8 cellular contexts compared by ENCODE assay signal in genomic region chr4:118076958-118077766, GRCh38. TPM values are rescaled to one million over a fixed set of nuclear protein-coding genes. Genes with fewer than 3 reads are reported as not detected.
A peak's percentile ranks its signal among the peaks of the same experiment; 100 is the strongest.
DNase-seq lines count a peak whose midpoint lies in the region; ATAC-seq and TF ChIP-seq lines count a peak whose summit lies in the region.

No MANE protein-coding gene starts in this region.

- H3K79me2 ChIP-seq in mesendoderm (ENCODE audit: control insufficient read depth, insufficient read depth, low read length) = no peaks in the 10 kb centered on the region

- H3K27ac Mint-ChIP-seq in WTC11 (no peak overlapping the region), immature natural killer cell (no peak overlapping the region)

- H3K23ac ChIP-seq in mesendoderm (ENCODE audit: low read length) = no peak overlapping the region

- H4K8ac ChIP-seq in mesendoderm (ENCODE audit: low read depth, low read length) = no peak overlapping the region

- H3K27me3 Mint-ChIP-seq in WTC11 (ENCODE audit: low read depth) = peaks cover 9% of the 10 kb centered on the region; the same call in 1 of the 2 replicates
- peaks cover 0 to 4% (median 1%) of the 10 kb centered on the region in 3 donors for H3K27me3 Mint-ChIP-seq in immature natural killer cell (ENCODE audit: low read depth in 3 of 3)

- H2BK15ac ChIP-seq in mesendoderm (replicated peaks; ENCODE audit: low read depth) = no peak overlapping the region

- H3K4me3 ChIP-seq in HL-60 (replicated peaks; ENCODE audit: insufficient read depth, low read length) (no peak overlapping the region), mesendoderm (ENCODE audit: low read length) (no peak overlapping the region)

- H3K27me3 ChIP-seq in HL-60 (ENCODE audit: insufficient read depth, poor library complexity, severe bottlenecking) (peaks cover 4% of the 10 kb centered on the region), mesendoderm (ENCODE audit: insufficient read depth, low read length, poor library complexity) (no peaks in the 10 kb centered on the region)

- WGBS in mesendoderm (ENCODE audit: extremely low coverage, insufficient coverage, low lambda C conversion rate) = no CpG with 5 or more reads among the region's 8 CpGs

- POLR2A ChIA-PET in WTC11 (lab: Charles Lee) = no interaction called here

- no peaks in the 10 kb centered on the region for H3K36me3 Mint-ChIP-seq in WTC11
- H3K36me3 Mint-ChIP-seq in immature natural killer cell = no peaks in the 10 kb centered on the region

- H3K27ac ChIP-seq in HL-60 (replicated peaks) = no peak overlapping the region
- H3K27ac ChIP-seq in mesendoderm (ENCODE audit: low read depth, low read length) = no peak overlapping the region

- H3K9ac ChIP-seq in mesendoderm (ENCODE audit: low read length) = no peak overlapping the region

- H3K9me3 Mint-ChIP-seq in WTC11 (no peaks in the 10 kb centered on the region), immature natural killer cell (peaks cover 10 to 24% (median 14%) of the 10 kb centered on the region in 6 donors)

- ATAC-seq in GM19351 (IDR thresholded peaks at IDR 0.05; ENCODE audit: unreplicated experiment) = peak; percentile 97
- peak; percentile 95 for ATAC-seq in WTC11

- peak; percentile 39 for TF ChIP-seq CTCF in HL-60 (IDR thresholded peaks at IDR 0.05; ENCODE audit: insufficient read depth, low read length)
- peak; percentile 41; the same call in 1 of the 2 replicates for TF ChIP-seq CTCF in WTC11 (IDR thresholded peaks at IDR 0.05)

- no peak overlapping the region for H2BK120ac ChIP-seq in mesendoderm (ENCODE audit: low read depth, low read length)

- H3K56ac ChIP-seq in mesendoderm (ENCODE audit: low read length) = no peak overlapping the region

- H3K4ac ChIP-seq in mesendoderm (ENCODE audit: low read depth, low read length) = peak overlapping the region; percentile 6

- H4K5ac ChIP-seq in mesendoderm (ENCODE audit: low read length) = no peak overlapping the region

- H3K4me1 Mint-ChIP-seq in WTC11 = peaks cover 11% of the 10 kb centered on the region; the same call in 1 of the 2 replicates
- no peaks in the 10 kb centered on the region for H3K4me1 Mint-ChIP-seq in immature natural killer cell

- peak; percentile 17 for DNase-seq in DMS153 treated with DMSO at 0.1 percent for 48 hours (lab: John Stamatoyannopoulos, UW; ENCODE audit: unreplicated experiment)
- DNase-seq in DMS153 (lab: John Stamatoyannopoulos, UW) = no peak
- DNase-seq in HL-60 (ENCODE audit: low read depth in 1 of 2, low spot score in 1 of 2) = peak; percentile 5 to 53
- peak; percentile 57 for DNase-seq in WTC11 (ENCODE audit: low spot score)
- peak; percentile 76 for DNase-seq in mesendoderm
- DNase-seq in immature natural killer cell = no peak
- no peak for DNase-seq in activated gamma-delta T cell (lab: John Stamatoyannopoulos, UW)

- no peak overlapping the region for H3K4me3 Mint-ChIP-seq in WTC11
- no peak overlapping the region for H3K4me3 Mint-ChIP-seq in immature natural killer cell

- no peak overlapping the region for H3K18ac ChIP-seq in mesendoderm (ENCODE audit: low read length)

- H2AK5ac ChIP-seq in mesendoderm (ENCODE audit: low read length) = no peak overlapping the region

- H2BK5ac ChIP-seq in mesendoderm (ENCODE audit: low read length) = no peak overlapping the region

- no peaks in the 10 kb centered on the region for H3K79me1 ChIP-seq in mesendoderm (ENCODE audit: low read length)

- no peaks in the 10 kb centered on the region for H3K36me3 ChIP-seq in mesendoderm (ENCODE audit: control insufficient read depth, insufficient read depth, low read length)

- no peak overlapping the region for H3K4me2 ChIP-seq in mesendoderm (ENCODE audit: low read length)

- CTCF ChIA-PET in WTC11 (lab: Charles Lee) = no interaction called here

- H3K4me1 ChIP-seq in mesendoderm (ENCODE audit: control insufficient read depth, low read depth, low read length) = no peaks in the 10 kb centered on the region

TF ChIP-seq in WTC11, 78 proteins besides CTCF, POLR2A, EP300 and RAD21 (continues in another document):
- no peak for TF ChIP-seq RORB (CRISPR knock-in tag; IDR thresholded peaks at IDR 0.05)
- TF ChIP-seq, protein P1, sequence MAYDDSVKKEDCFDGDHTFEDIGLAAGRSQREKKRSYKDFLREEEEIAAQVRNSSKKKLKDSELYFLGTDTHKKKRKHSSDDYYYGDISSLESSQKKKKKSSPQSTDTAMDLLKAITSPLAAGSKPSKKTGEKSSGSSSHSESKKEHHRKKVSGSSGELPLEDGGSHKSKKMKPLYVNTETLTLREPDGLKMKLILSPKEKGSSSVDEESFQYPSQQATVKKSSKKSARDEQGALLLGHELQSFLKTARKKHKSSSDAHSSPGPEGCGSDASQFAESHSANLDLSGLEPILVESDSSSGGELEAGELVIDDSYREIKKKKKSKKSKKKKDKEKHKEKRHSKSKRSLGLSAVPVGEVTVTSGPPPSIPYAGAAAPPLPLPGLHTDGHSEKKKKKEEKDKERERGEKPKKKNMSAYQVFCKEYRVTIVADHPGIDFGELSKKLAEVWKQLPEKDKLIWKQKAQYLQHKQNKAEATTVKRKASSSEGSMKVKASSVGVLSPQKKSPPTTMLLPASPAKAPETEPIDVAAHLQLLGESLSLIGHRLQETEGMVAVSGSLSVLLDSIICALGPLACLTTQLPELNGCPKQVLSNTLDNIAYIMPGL (CRISPR knock-in tag; IDR thresholded peaks at IDR 0.05) = no peak
- no peak for TF ChIP-seq ZNF512 (CRISPR knock-in tag; IDR thresholded peaks at IDR 0.05; ENCODE audit: borderline replicate concordance)
- TF ChIP-seq ATF2 (CRISPR knock-in tag; IDR thresholded peaks at IDR 0.05; ENCODE audit: borderline replicate concordance, low read depth) = no peak
- TF ChIP-seq ZNF138 (CRISPR knock-in tag; conservative IDR thresholded peaks at IDR 0.05) = no peak
- TF ChIP-seq CDX4 (CRISPR knock-in tag; IDR thresholded peaks at IDR 0.05; ENCODE audit: borderline replicate concordance) = no peak
- TF ChIP-seq, protein P2, sequence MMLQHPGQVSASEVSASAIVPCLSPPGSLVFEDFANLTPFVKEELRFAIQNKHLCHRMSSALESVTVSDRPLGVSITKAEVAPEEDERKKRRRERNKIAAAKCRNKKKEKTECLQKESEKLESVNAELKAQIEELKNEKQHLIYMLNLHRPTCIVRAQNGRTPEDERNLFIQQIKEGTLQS (CRISPR knock-in tag; conservative IDR thresholded peaks at IDR 0.05) = no peak
- TF ChIP-seq, protein P3, sequence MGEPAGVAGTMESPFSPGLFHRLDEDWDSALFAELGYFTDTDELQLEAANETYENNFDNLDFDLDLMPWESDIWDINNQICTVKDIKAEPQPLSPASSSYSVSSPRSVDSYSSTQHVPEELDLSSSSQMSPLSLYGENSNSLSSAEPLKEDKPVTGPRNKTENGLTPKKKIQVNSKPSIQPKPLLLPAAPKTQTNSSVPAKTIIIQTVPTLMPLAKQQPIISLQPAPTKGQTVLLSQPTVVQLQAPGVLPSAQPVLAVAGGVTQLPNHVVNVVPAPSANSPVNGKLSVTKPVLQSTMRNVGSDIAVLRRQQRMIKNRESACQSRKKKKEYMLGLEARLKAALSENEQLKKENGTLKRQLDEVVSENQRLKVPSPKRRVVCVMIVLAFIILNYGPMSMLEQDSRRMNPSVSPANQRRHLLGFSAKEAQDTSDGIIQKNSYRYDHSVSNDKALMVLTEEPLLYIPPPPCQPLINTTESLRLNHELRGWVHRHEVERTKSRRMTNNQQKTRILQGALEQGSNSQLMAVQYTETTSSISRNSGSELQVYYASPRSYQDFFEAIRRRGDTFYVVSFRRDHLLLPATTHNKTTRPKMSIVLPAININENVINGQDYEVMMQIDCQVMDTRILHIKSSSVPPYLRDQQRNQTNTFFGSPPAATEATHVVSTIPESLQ (CRISPR knock-in tag; IDR thresholded peaks at IDR 0.05) = no peak

RNA-seq across cellular contexts. Expression of gene NDST3, which starts 42.9 kb away (rescaled TPM):
- 0.30 to 0.39 TPM (median 0.37 TPM) in 3 replicates for total RNA-seq in WTC11 (2021)
- polyA plus RNA-seq in mesendoderm (2013, experiment 1 of 2) = 3.6 TPM
- polyA plus RNA-seq in mesendoderm (2013, experiment 2 of 2) = 3.3 TPM
- not detected for polyA plus RNA-seq in immature natural killer cell

Comparison
In these comparisons a context has a peak if more than half of its experiments do, and no peak if none do; other contexts are left out.
1. DNase-seq: peak in DMS153 treated with DMSO at 0.1 percent for 48 hours (single experiment), HL-60 (2 of 2), WTC11 (single experiment) and mesendoderm (single experiment); none in DMS153 (single experiment), immature natural killer cell (0 of 3) and activated gamma-delta T cell (single experiment).